In the genomic region with DNA sequence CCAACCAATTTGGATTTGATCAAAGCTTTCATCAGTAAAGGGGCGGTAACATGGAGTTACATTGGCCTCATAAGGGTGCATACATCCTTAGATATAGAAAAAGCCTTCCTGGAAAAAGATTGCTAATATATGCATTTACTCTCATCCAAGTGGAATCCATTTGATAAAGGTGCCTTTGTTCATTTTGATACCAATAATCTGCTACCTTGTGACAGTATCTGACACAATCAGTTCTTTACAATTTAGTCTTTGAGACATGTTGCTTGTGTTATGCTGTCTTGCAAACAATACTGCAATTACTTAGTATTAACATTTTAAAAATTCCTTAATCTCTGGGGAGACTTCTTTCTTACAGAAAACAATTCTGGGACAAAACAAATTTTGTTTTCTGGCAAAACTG, we compare ENCODE assay signal across 24 cellular contexts.
"Had no signal": no experiment of that assay in that cellular context is flagged by ENCODE, and none has a peak within 500 bp of the region (broad histone marks: within the 10 kb centered on the region; RNA-seq: fewer than 3 reads in every experiment).

No MANE protein-coding gene starts in this region.

- ATAC-seq: natural killer cell; psoas muscle; right cardiac atrium; right lobe of liver; stimulated activated effector memory CD8-positive, alpha-beta T cell treated with anti-CD3 and anti-CD28 coated beads, Interleukin-12 subunit alpha, Interleukin-12 subunit beta, amount 100 ng/mL, for 72 hours; stimulated activated naive B cell treated with anti-CD40 and anti-IgM and Interleukin-4, amounts not matched to agents 10 μg/mL and 1 μg/mL and 100 μg/mL, for 72 hours had no signal

- H3K27ac Mint-ChIP-seq: natural killer cell; nephron; neural progenitor cell; progenitor cell of endocrine pancreas; stimulated activated effector memory CD8-positive, alpha-beta T cell treated with anti-CD3 and anti-CD28 coated beads, Interleukin-12 subunit alpha, Interleukin-12 subunit beta, amount 100 ng/mL, for 72 hours; stimulated activated naive B cell treated with anti-CD40 and anti-IgM and Interleukin-4, amounts not matched to agents 10 μg/mL and 1 μg/mL and 100 μg/mL, for 72 hours; stimulated activated naive CD8-positive, alpha-beta T cell treated with anti-CD3 and anti-CD28 coated beads, Interleukin-15, Interleukin-2, amounts not matched to agents 100 ng/mL and 50 ng/mL, for 24 hours had no signal

- H3K4me1 Mint-ChIP-seq: natural killer cell; nephron; stimulated activated effector memory CD8-positive, alpha-beta T cell treated with anti-CD3 and anti-CD28 coated beads, Interleukin-12 subunit alpha, Interleukin-12 subunit beta, amount 100 ng/mL, for 72 hours; stimulated activated naive B cell treated with anti-CD40 and anti-IgM and Interleukin-4, amounts not matched to agents 10 μg/mL and 1 μg/mL and 100 μg/mL, for 72 hours had no signal

- H3K36me3 Mint-ChIP-seq: natural killer cell; neural progenitor cell; stimulated activated effector memory CD8-positive, alpha-beta T cell treated with anti-CD3 and anti-CD28 coated beads, Interleukin-12 subunit alpha, Interleukin-12 subunit beta, amount 100 ng/mL, for 72 hours; stimulated activated naive B cell treated with anti-CD40 and anti-IgM and Interleukin-4, amounts not matched to agents 10 μg/mL and 1 μg/mL and 100 μg/mL, for 72 hours had no signal

- H3K27me3 Mint-ChIP-seq: progenitor cell of endocrine pancreas; stimulated activated naive B cell treated with anti-CD40 and anti-IgM and Interleukin-4, amounts not matched to agents 10 μg/mL and 1 μg/mL and 100 μg/mL, for 72 hours; stimulated activated naive CD8-positive, alpha-beta T cell treated with anti-CD3 and anti-CD28 coated beads, Interleukin-15, Interleukin-2, amounts not matched to agents 100 ng/mL and 50 ng/mL, for 24 hours had no signal

- H3K9me3 Mint-ChIP-seq: nephron; neural progenitor cell; stimulated activated effector memory CD8-positive, alpha-beta T cell treated with anti-CD3 and anti-CD28 coated beads, Interleukin-12 subunit alpha, Interleukin-12 subunit beta, amount 100 ng/mL, for 72 hours; stimulated activated naive B cell treated with anti-CD40 and anti-IgM and Interleukin-4, amounts not matched to agents 10 μg/mL and 1 μg/mL and 100 μg/mL, for 72 hours had no signal

- DNase-seq: natural killer cell; occipital lobe; ovary; posterior cingulate gyrus; psoas muscle; right cardiac atrium; right lobe of liver; sigmoid colon; small intestine; stimulated activated CD4-positive, alpha-beta T cell treated with anti-CD3 and anti-CD28 coated beads, Interleukin-15, amount 100 ng/mL, for 24 hours; stimulated activated CD4-positive, alpha-beta T cell treated with anti-CD3 and anti-CD28 coated beads, Interleukin-2, amount 100 ng/mL, for 24 hours; stimulated activated CD4-positive, alpha-beta T cell treated with anti-CD3 and anti-CD28 coated beads, Interleukin-2, amount 100 ng/mL, for 48 hours; stimulated activated CD4-positive, alpha-beta T cell treated with anti-CD3 and anti-CD28 coated beads, Interleukin-4, amount 100 ng/mL, for 24 hours; stimulated activated naive B cell treated with anti-CD40 and anti-IgM and Interleukin-4, amounts not matched to agents 10 μg/mL and 1 μg/mL and 100 μg/mL, for 72 hours; stimulated activated naive CD4-positive, alpha-beta T cell treated with Interleukin-2 at 50 U/mL for 16 hours; stomach; thyroid gland; trophoblast cell; upper lobe of left lung had no signal

- H3K4me3 Mint-ChIP-seq: natural killer cell; nephron; neural progenitor cell; stimulated activated effector memory CD8-positive, alpha-beta T cell treated with anti-CD3 and anti-CD28 coated beads, Interleukin-12 subunit alpha, Interleukin-12 subunit beta, amount 100 ng/mL, for 72 hours; stimulated activated naive B cell treated with anti-CD40 and anti-IgM and Interleukin-4, amounts not matched to agents 10 μg/mL and 1 μg/mL and 100 μg/mL, for 72 hours; stimulated activated naive CD8-positive, alpha-beta T cell treated with anti-CD3 and anti-CD28 coated beads, Interleukin-15, Interleukin-2, amounts not matched to agents 100 ng/mL and 50 ng/mL, for 24 hours had no signal
